ENCODE assay signal across 9 cellular contexts in the genomic region with DNA sequence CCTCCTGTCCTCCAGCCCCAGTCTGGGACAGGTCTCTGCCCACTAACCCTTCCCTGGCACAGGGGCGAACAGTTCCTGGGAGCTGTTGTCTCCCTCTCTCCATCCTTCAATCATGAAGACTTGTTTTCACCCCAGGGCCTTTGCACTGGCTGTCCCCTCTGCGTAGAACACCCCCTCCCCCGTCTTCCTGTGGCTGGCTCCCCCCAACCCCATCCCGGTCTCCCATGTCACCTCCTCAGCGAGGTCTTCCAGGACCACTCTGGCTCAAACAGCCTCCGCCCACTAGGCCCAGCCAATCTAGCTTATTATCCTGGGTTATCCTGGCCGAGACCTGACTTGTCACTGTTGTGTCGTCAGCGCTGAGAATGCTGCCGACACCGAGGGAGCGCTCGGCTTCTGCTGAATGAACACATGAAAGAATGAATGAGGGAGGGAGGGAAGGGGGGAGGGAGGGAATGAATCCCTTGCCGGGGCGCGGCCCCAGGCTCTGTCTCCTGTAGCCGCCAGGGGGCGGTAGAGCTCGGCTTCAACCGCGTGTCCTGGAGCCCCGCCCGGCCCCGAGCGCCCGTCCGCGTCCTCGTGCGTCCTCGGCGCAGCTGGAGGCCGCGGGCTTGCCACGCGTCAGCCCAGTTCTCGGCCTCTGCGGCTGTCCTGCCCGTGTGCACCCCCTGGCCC. TPM values are rescaled to one million over a fixed set of nuclear protein-coding genes. Genes with fewer than 3 reads are reported as not detected.
DNase-seq lines count a peak whose midpoint lies in the region; ATAC-seq and TF ChIP-seq lines count a peak whose summit lies in the region.
"Not testable (repeated sequence)": the region's sequence is repeated elsewhere in the genome, so short reads cannot be mapped to it uniquely, and the experiment has no call there.
"Had no signal": no experiment of that assay in that cellular context is flagged by ENCODE, and none has a peak within 500 bp of the region (broad histone marks: within the 10 kb centered on the region; RNA-seq: fewer than 3 reads in every experiment).

No MANE protein-coding gene starts in this region.

- H3K36me3 Mint-ChIP-seq in neural progenitor cell: not testable (repeated sequence)

- not testable (repeated sequence) for H3K4me1 ChIP-seq in GM23248 (ENCODE audit: insufficient read depth); breast epithelium; hepatocyte (ENCODE audit: insufficient read depth); neural progenitor cell; upper lobe of left lung

- not testable (repeated sequence) for H3K9me3 ChIP-seq in GM23248 (ENCODE audit: low read depth); breast epithelium; hepatocyte (ENCODE audit: low read depth); neural progenitor cell (ENCODE audit: low read depth); upper lobe of left lung

- DNase-seq in GM23248: peak; percentile 18
- not testable (repeated sequence) for DNase-seq in breast epithelium (ENCODE audit: low spot score in 2 of 2); hepatocyte (ENCODE audit: low spot score); neural progenitor cell (ENCODE audit: low spot score); upper lobe of left lung

- TF ChIP-seq CTCF in breast epithelium (IDR thresholded peaks at IDR 0.05); hepatocyte (IDR thresholded peaks at IDR 0.05; ENCODE audit: poor library complexity); neural progenitor cell (IDR thresholded peaks at IDR 0.05); upper lobe of left lung (IDR thresholded peaks at IDR 0.05): not testable (repeated sequence)

- not testable (repeated sequence) for H3K9me3 Mint-ChIP-seq in neural progenitor cell

- 0 out of 2 replicates have a peak, but pooled peaks cover 10% of the 10 kb centered on the region for H3F3A ChIP-seq in GM23248 (ENCODE audit: insufficient read depth)
- peaks cover 22% of the 10 kb centered on the region for H3F3A ChIP-seq in neural progenitor cell (ENCODE audit: low read depth)

- not testable (repeated sequence) for H3K4me2 ChIP-seq in GM23248 (ENCODE audit: unreplicated experiment); neural progenitor cell
- peak overlapping the region; percentile 66 for H3K4me2 ChIP-seq in hepatocyte

- intact Hi-C loops in breast epithelium (cut with DNase I; ENCODE audit: low total_unique reads): not testable (repeated sequence)

- H3K36me3 ChIP-seq in GM23248 (ENCODE audit: low read depth): peaks cover 10% of the 10 kb centered on the region; the same call in 1 of the 2 replicates
- H3K36me3 ChIP-seq in breast epithelium; hepatocyte (replicated peaks; ENCODE audit: insufficient read depth, low read depth); neural progenitor cell: not testable (repeated sequence)
- peaks cover 0 to 39% (median 32%) of the 10 kb centered on the region in 4 donors for H3K36me3 ChIP-seq in upper lobe of left lung

- H3K27me3 ChIP-seq in GM23248 (replicated peaks; ENCODE audit: insufficient read depth); breast epithelium; hepatocyte; upper lobe of left lung: not testable (repeated sequence)
- H3K27me3 ChIP-seq in neural progenitor cell: peaks cover 40% of the 10 kb centered on the region

- 71% methylated on average over 7 of the region's 39 CpGs; no CpG with 5 or more reads in 1 of the 2 experiments for WGBS in GM23248 (ENCODE audit: low coverage in 1 of 2, low lambda C conversion rate in 2 of 2, missing lambda C conversion rate in 2 of 2), 2 experiments
- no CpG with 5 or more reads among the region's 39 CpGs for WGBS in hepatocyte (ENCODE audit: low lambda C conversion rate, missing lambda C conversion rate)
- WGBS in upper lobe of left lung, 2 donors: 39 to 49% methylated on average over 5 to 9 of the region's 39 CpGs

- not testable (repeated sequence) for H3K27ac ChIP-seq in GM23248, breast epithelium, hepatocyte, neural progenitor cell, upper lobe of left lung

- not testable (repeated sequence) for TF ChIP-seq EP300 in upper lobe of left lung (IDR thresholded peaks at IDR 0.05)

- H3K9ac ChIP-seq in GM23248: peak overlapping the region; percentile 72
- H3K9ac ChIP-seq in neural progenitor cell: not testable (repeated sequence)

- peaks cover 13% of the 10 kb centered on the region for H3K27me3 Mint-ChIP-seq in neural progenitor cell (ENCODE audit: insufficient read depth, low read depth)

- H3K4me3 ChIP-seq in GM23248 (0 out of 2 replicates have a peak overlapping the region, but pooled peaks have one; percentile 37), breast epithelium (peak overlapping the region in 2 of 3 donors; percentile 32 to 50), neural progenitor cell (peak overlapping the region; percentile 32), upper lobe of left lung (peak overlapping the region in 2 of 4 donors; percentile 26 to 33)
- H3K4me3 ChIP-seq in hepatocyte: not testable (repeated sequence)

- not testable (repeated sequence) for H3K79me2 ChIP-seq in GM23248 (ENCODE audit: insufficient read depth); hepatocyte; neural progenitor cell (ENCODE audit: low read depth)

- peak overlapping the region; percentile 66; the same call in 1 of the 2 replicates for H2AFZ ChIP-seq in GM23248
- not testable (repeated sequence) for H2AFZ ChIP-seq in hepatocyte; neural progenitor cell (replicated peaks)

- in situ Hi-C loops in GM23248 (cut with MboI): loop anchor here (10.0 to 25.0 kb wide), 2 partner anchors 138 to 446 kb away; no protein-coding TSS in a partner anchor

- peak overlapping the region; percentile 33 for H3K4me3 Mint-ChIP-seq in neural progenitor cell

- peak; percentile 55 for ATAC-seq in GM18498 (IDR thresholded peaks at IDR 0.05; ENCODE audit: unreplicated experiment)
- ATAC-seq in HG03442 (IDR thresholded peaks at IDR 0.05; ENCODE audit: unreplicated experiment): peak; percentile 47
- ATAC-seq in activated CD4-positive, CD25-positive, alpha-beta regulatory T cell treated with anti-CD3 and anti-CD28 coated beads, Interleukin-2, amount 50 U/mL, for 24 hours: peak; percentile 78 to 79
- ATAC-seq in upper lobe of left lung (ENCODE audit: low FRiP score in 2 of 2): peak; percentile 70 to 92

- H3K27ac Mint-ChIP-seq in neural progenitor cell: not testable (repeated sequence)

- not testable (repeated sequence) for TF ChIP-seq POLR2A in breast epithelium (IDR thresholded peaks at IDR 0.05); upper lobe of left lung (IDR thresholded peaks at IDR 0.05)

- H3K9me2 ChIP-seq in GM23248 (ENCODE audit: insufficient read depth); hepatocyte (replicated peaks; ENCODE audit: insufficient read depth): not testable (repeated sequence)

- not testable (repeated sequence) for H4K20me1 ChIP-seq in GM23248 (ENCODE audit: insufficient read depth); hepatocyte (ENCODE audit: insufficient read depth, poor library complexity, severe bottlenecking); neural progenitor cell (ENCODE audit: low read depth)

- not testable (repeated sequence) for H3K4me1 Mint-ChIP-seq in neural progenitor cell

RNA-seq across cellular contexts. Expression of a gene that starts 31.8 kb away (rescaled TPM):
- total RNA-seq in GM23248 (2014; rRNA removed; shearing (Covaris generic)): 32.2 and 42.6 TPM in 2 replicates
- polyA plus RNA-seq in GM23248 (2016; fragmentation: Nextera tagmentation; extraction: Ambion mirVana) (119 and 125 TPM in 2 replicates), hepatocyte (58.4 and 62.4 TPM in 2 replicates)
- total RNA-seq in breast epithelium (10 to 100 TPM; 16.0 to 26.9 (median 22.0) TPM), hepatocyte (16.1 and 21.8 TPM in 2 replicates), neural progenitor cell (ENCODE audit: low replicate concordance) (3.5 and 9.4 TPM in 2 replicates), upper lobe of left lung (100 to 1,000 TPM in 1 of 6 donors, 10 to 100 TPM in 5; 45.1 to 134 (median 79.5) TPM)

RNA-seq across cellular contexts. Expression of a gene that starts 59.8 kb away (rescaled TPM):
- 0.54 and 1.0 TPM in 2 replicates for total RNA-seq in GM23248 (2014; rRNA removed; shearing (Covaris generic))
- polyA plus RNA-seq in GM23248 (2016; fragmentation: Nextera tagmentation; extraction: Ambion mirVana) (0.29 and 0.33 TPM in 2 replicates), hepatocyte (0.15 and 0.18 TPM in 2 replicates)
- total RNA-seq in breast epithelium (1 to 10 TPM in 1 of 3 donors, under 1 TPM in 2; 0.73 to 1.4 (median 0.98) TPM), hepatocyte (0.73 and 0.88 TPM in 2 replicates), neural progenitor cell (ENCODE audit: low replicate concordance) (0.56 and 1.8 TPM in 2 replicates), upper lobe of left lung (1 to 10 TPM; 1.2 to 3.8 (median 2.0) TPM)
- total RNA-seq: activated naive CD4-positive, alpha-beta T cell treated with anti-CD3 and anti-CD28 coated beads for 36 hours had no signal
